ENCODE assay signal across 17 cellular contexts in the genomic region with DNA sequence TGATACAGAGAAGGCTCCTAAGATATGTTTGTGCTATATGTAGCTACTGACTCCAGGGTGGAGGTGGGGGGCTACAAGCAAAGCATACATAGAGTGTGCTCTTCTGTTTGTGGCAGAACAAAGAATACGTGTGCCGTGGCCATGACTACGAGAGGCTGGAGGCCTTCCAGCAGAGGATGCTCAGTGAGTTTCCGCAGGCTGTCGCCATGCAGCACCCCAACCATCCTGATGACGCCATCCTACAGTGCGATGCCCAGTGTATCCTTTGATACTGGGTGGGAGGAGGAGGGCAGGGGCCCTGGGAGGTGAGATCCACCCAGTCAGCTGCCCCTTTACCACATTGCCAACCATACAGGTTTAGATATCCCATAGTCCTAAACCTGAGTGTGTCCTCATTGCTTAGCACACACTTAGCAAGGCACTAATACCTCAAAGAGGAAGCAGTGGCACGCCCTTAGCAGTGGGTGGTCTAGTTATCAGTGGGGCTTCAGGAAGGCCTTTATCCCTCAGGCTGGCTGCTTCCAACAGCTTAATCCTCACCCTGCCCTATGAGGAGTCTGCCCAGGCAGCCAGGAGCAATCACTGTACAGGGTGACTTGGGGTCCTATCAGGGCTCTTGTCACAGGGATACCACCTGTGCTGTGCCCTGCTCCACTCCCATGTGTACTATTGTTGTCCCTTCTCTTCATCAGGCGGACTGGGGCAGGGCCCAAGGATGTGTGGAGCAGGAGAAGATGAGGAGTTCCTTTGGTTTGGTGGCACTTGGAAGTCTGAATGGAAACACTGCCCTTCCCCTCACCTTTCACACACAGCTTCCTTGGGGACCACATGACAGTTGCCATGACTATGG.
"Had no signal": no experiment of that assay in that cellular context is flagged by ENCODE, and none has a peak within 500 bp of the region (broad histone marks: within the 10 kb centered on the region; RNA-seq: fewer than 3 reads in every experiment).

No MANE protein-coding gene starts in this region.

- ATAC-seq: activated CD4-positive, alpha-beta T cell treated with anti-CD3 and anti-CD28 coated beads for 36 hours; WTC11 had no signal

- H3K27ac ChIP-seq: lower lobe of right lung, tibial nerve, uterus had no signal

- H3K36me3 Mint-ChIP-seq: WTC11 had no signal

- H3K4me3 Mint-ChIP-seq: activated CD4-positive, alpha-beta T cell treated with anti-CD3 and anti-CD28 coated beads for 36 hours; activated naive CD8-positive, alpha-beta T cell treated with anti-CD3 and anti-CD28 coated beads, Interleukin-2, amount 10 ng/mL, durations not matched to agents 7 days and 5 days; nephron; WTC11 had no signal

- H3K4me1 ChIP-seq: lower lobe of right lung, tibial nerve, uterus had no signal

- H3K4me1 Mint-ChIP-seq: activated CD4-positive, alpha-beta T cell treated with anti-CD3 and anti-CD28 coated beads for 36 hours; activated naive CD8-positive, alpha-beta T cell treated with anti-CD3 and anti-CD28 coated beads, Interleukin-2, amount 10 ng/mL, durations not matched to agents 7 days and 5 days; nephron had no signal

- H3K27ac Mint-ChIP-seq: activated CD4-positive, alpha-beta T cell treated with anti-CD3 and anti-CD28 coated beads for 36 hours; activated naive CD8-positive, alpha-beta T cell treated with anti-CD3 and anti-CD28 coated beads, Interleukin-2, amount 10 ng/mL, durations not matched to agents 7 days and 5 days; nephron; progenitor cell of endocrine pancreas; WTC11 had no signal

- H3K4me3 ChIP-seq: dorsolateral prefrontal cortex, lower lobe of right lung, tibial nerve, uterus had no signal

- H3K36me3 ChIP-seq: lower lobe of right lung, tibial nerve, uterus had no signal

- H3K27me3 Mint-ChIP-seq: activated CD4-positive, alpha-beta T cell treated with anti-CD3 and anti-CD28 coated beads for 36 hours; activated naive CD8-positive, alpha-beta T cell treated with anti-CD3 and anti-CD28 coated beads, Interleukin-2, amount 10 ng/mL, durations not matched to agents 7 days and 5 days; progenitor cell of endocrine pancreas had no signal

- H3K27me3 ChIP-seq: dorsolateral prefrontal cortex, tibial nerve, uterus had no signal

- H3K9me3 Mint-ChIP-seq: nephron, WTC11 had no signal

- DNase-seq: activated CD4-positive, alpha-beta T cell treated with anti-CD3 and anti-CD28 coated beads for 36 hours; activated CD4-positive, alpha-beta T cell treated with anti-CD3 and anti-CD28 coated beads, Interleukin-2, amount 50 U/mL, for 48 hours; activated naive CD4-positive, alpha-beta T cell treated with Interleukin-2 at 50 U/mL for 16 hours; activated naive CD8-positive, alpha-beta T cell treated with anti-CD3 and anti-CD28 coated beads, Interleukin-2, amount 10 ng/mL, durations not matched to agents 7 days and 5 days; caudate nucleus; foreskin melanocyte; lower lobe of right lung; midbrain; stimulated activated CD4-positive, alpha-beta T cell treated with anti-CD3 and anti-CD28 coated beads, Interleukin-2, amount 100 ng/mL, for 24 hours; stimulated activated naive CD4-positive, alpha-beta T cell treated with Interleukin-2 at 50 U/mL for 16 hours; T-helper 2 cell; uterus had no signal

- H3K9me3 ChIP-seq: lower lobe of right lung, tibial nerve, uterus had no signal
